In the genomic region with DNA sequence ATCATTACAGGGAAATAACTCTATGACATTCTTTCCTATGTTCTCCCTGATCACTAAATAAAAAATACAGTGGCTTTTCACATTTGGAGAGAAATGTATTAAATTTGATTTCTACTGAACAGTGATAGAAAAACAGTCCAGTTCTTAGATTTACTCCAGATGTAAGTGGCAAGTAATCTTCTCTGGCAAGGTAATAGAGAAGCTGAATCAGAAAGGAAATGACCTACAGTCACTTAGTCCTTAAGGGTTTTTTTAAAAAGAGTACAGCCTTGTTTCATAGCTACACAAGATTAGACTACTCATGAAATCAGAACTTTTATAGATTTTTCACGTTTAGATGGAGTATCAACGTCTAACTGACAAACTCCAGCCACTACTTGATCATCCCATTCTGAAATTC, we compare ENCODE assay signal across 5 cellular contexts.
"Had no signal": no experiment of that assay in that cellular context is flagged by ENCODE, and none has a peak within 500 bp of the region (broad histone marks: within the 10 kb centered on the region; RNA-seq: fewer than 3 reads in every experiment).

No MANE protein-coding gene starts in this region.

- DNase-seq: GOT3, H7, HFFc6, KBM-7 had no signal

- H3K4me3 ChIP-seq: HAP-1 had no signal
